ENCODE assay signal across 2 cellular contexts in genomic region chr11:69646493-69647201, GRCh38.
TF ChIP-seq lines count a peak whose summit lies in the region.

No MANE protein-coding gene starts in this region.

TF ChIP-seq in IMR-90, 13 proteins besides CTCF, POLR2A, EP300 and RAD21:
- no peak for TF ChIP-seq FOS (IDR thresholded peaks at IDR 0.05; ENCODE audit: low read depth, low read length)
- TF ChIP-seq MAZ (IDR thresholded peaks at IDR 0.05; ENCODE audit: borderline replicate concordance, low read depth, low read length): no peak
- no peak for TF ChIP-seq MAFK (IDR thresholded peaks at IDR 0.05; ENCODE audit: low read depth, low read length)
- no peak for TF ChIP-seq USF2 (IDR thresholded peaks at IDR 0.05; ENCODE audit: low read depth, low read length)
- no peak for TF ChIP-seq BHLHE40 (IDR thresholded peaks at IDR 0.05; ENCODE audit: low read depth, low read length)
- TF ChIP-seq RCOR1 (IDR thresholded peaks at IDR 0.05; ENCODE audit: insufficient replicate concordance, low read length): no peak
- no peak for TF ChIP-seq ELK1 (IDR thresholded peaks at IDR 0.05; ENCODE audit: borderline replicate concordance, low read depth, low read length)
- TF ChIP-seq CHD1 (IDR thresholded peaks at IDR 0.05; ENCODE audit: low read depth, low read length): no peak
- TF ChIP-seq CEBPB (IDR thresholded peaks at IDR 0.05; ENCODE audit: low read depth, low read length): no peak
- TF ChIP-seq RFX5 (IDR thresholded peaks at IDR 0.05; ENCODE audit: low read depth, low read length): no peak
- TF ChIP-seq SMC3 (IDR thresholded peaks at IDR 0.05; ENCODE audit: low read depth, low read length): no peak
- TF ChIP-seq NFE2L2 (IDR thresholded peaks at IDR 0.05; ENCODE audit: low read depth, low read length): no peak

TF ChIP-seq in K562, 482 proteins besides CTCF, POLR2A, EP300 and RAD21:
- TF ChIP-seq USF2 (CRISPR knock-in tag; IDR thresholded peaks at IDR 0.05): no peak
- TF ChIP-seq ZBTB11 (CRISPR knock-in tag; IDR thresholded peaks at IDR 0.05): no peak
- TF ChIP-seq POLR2G (IDR thresholded peaks at IDR 0.05; ENCODE audit: low read depth, low read length): peak; percentile 58; the same call in 1 of the 2 replicates
TF ChIP-seq in K562: peak in this region for 1.
